ENCODE assay signal across 13 cellular contexts in the genomic region with DNA sequence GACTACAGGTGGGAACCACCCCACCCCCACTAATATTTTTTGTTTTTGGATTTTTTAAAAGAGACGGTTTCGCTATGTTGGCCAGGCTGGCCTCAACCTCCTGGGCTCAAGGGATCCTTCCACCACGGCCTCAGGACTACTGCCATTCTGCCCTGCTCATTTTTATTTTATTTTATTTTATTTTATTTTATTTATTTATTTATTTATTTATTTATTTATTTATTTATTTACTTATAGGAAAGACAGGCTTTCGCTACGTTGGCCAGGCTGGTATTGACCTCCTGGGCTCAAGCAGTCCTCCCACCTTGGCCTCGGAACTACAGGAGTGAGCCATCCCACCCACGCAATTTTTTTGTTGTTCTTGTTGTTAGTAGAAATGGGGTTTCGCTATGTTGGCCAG. TPM values are rescaled to one million over a fixed set of nuclear protein-coding genes. Genes with fewer than 3 reads are reported as not detected.
"Had no signal": no experiment of that assay in that cellular context is flagged by ENCODE, and none has a peak within 500 bp of the region (broad histone marks: within the 10 kb centered on the region; RNA-seq: fewer than 3 reads in every experiment).

No MANE protein-coding gene starts in this region.

RNA-seq across cellular contexts. Expression of gene SSX7, which starts 0.8 kb away (rescaled TPM):
- total RNA-seq: activated B cell treated with CpG ODN at 0.5 μM for 24 hours; activated CD4-positive, alpha-beta memory T cell treated with anti-CD3 and anti-CD28 coated beads for 36 hours; activated CD4-positive, alpha-beta memory T cell treated with anti-CD3 and anti-CD28 coated beads, Interleukin-2, amount 10 ng/mL, durations not matched to agents 7 days and 5 days; activated CD4-positive, alpha-beta T cell treated with anti-CD3 and anti-CD28 coated beads for 36 hours; activated CD4-positive, alpha-beta T cell treated with anti-CD3 and anti-CD28 coated beads, Interleukin-2, amount 10 ng/mL, durations not matched to agents 24 days and 14 days; activated CD4-positive, alpha-beta T cell treated with anti-CD3 and anti-CD28 coated beads, Interleukin-2, amount 10 ng/mL, durations not matched to agents 7 days and 5 days; activated CD8-positive, alpha-beta memory T cell treated with anti-CD3 and anti-CD28 coated beads for 36 hours; activated CD8-positive, alpha-beta memory T cell treated with anti-CD3 and anti-CD28 coated beads, Interleukin-2, amount 10 ng/mL, durations not matched to agents 7 days and 5 days; activated CD8-positive, alpha-beta T cell treated with anti-CD3 and anti-CD28 coated beads for 36 hours; activated CD8-positive, alpha-beta T cell treated with anti-CD3 and anti-CD28 coated beads, Interleukin-2, amount 10 ng/mL, durations not matched to agents 7 days and 5 days; T-helper 1 cell treated with Interleukin-12 subunit alpha and Interleukin-12 subunit beta and Interleukin-4 antibody, amounts not matched to agents 30 ng/mL and 1 ng/mL, for 36 hours; T-helper 17 cell; T-helper 2 cell treated with Interferon-gamma antibody and Interleukin-4, amounts not matched to agents 100 ng/mL and 5 ng/mL, for 36 hours had no signal

RNA-seq across cellular contexts. Expression of gene SSX2, which starts 51.5 kb away (rescaled TPM):
- total RNA-seq: activated B cell treated with CpG ODN at 0.5 μM for 24 hours; activated CD4-positive, alpha-beta memory T cell treated with anti-CD3 and anti-CD28 coated beads for 36 hours; activated CD4-positive, alpha-beta memory T cell treated with anti-CD3 and anti-CD28 coated beads, Interleukin-2, amount 10 ng/mL, durations not matched to agents 7 days and 5 days; activated CD4-positive, alpha-beta T cell treated with anti-CD3 and anti-CD28 coated beads for 36 hours; activated CD4-positive, alpha-beta T cell treated with anti-CD3 and anti-CD28 coated beads, Interleukin-2, amount 10 ng/mL, durations not matched to agents 24 days and 14 days; activated CD4-positive, alpha-beta T cell treated with anti-CD3 and anti-CD28 coated beads, Interleukin-2, amount 10 ng/mL, durations not matched to agents 7 days and 5 days; activated CD8-positive, alpha-beta memory T cell treated with anti-CD3 and anti-CD28 coated beads for 36 hours; activated CD8-positive, alpha-beta memory T cell treated with anti-CD3 and anti-CD28 coated beads, Interleukin-2, amount 10 ng/mL, durations not matched to agents 7 days and 5 days; activated CD8-positive, alpha-beta T cell treated with anti-CD3 and anti-CD28 coated beads for 36 hours; activated CD8-positive, alpha-beta T cell treated with anti-CD3 and anti-CD28 coated beads, Interleukin-2, amount 10 ng/mL, durations not matched to agents 7 days and 5 days; T-helper 1 cell treated with Interleukin-12 subunit alpha and Interleukin-12 subunit beta and Interleukin-4 antibody, amounts not matched to agents 30 ng/mL and 1 ng/mL, for 36 hours; T-helper 17 cell; T-helper 2 cell treated with Interferon-gamma antibody and Interleukin-4, amounts not matched to agents 100 ng/mL and 5 ng/mL, for 36 hours had no signal
